In genomic region chr7:130942211-130942964, GRCh38 we compare ENCODE assay signal across 8 cellular contexts.
DNase-seq lines count a peak whose midpoint lies in the region; ATAC-seq and TF ChIP-seq lines count a peak whose summit lies in the region.

No MANE protein-coding gene starts in this region.

- H3K9me3 Mint-ChIP-seq in neural crest cell: no peaks in the 10 kb centered on the region

- H3K4me2 ChIP-seq in OCI-LY3 (ENCODE audit: low read length): peak overlapping the region; percentile 98

- ATAC-seq in GM18519 (IDR thresholded peaks at IDR 0.05; ENCODE audit: low FRiP score, unreplicated experiment) (no peak), GM18868 (IDR thresholded peaks at IDR 0.05; ENCODE audit: unreplicated experiment) (no peak)

- H3K4me3 ChIP-seq in OCI-LY3 (ENCODE audit: low read length) (peak overlapping the region; percentile 83), duodenal mucosa (ENCODE audit: low read depth in 1 of 2, low read length in 2 of 2) (peak overlapping the region; percentile 71 to 82)

- no peaks in the 10 kb centered on the region for H3K36me3 Mint-ChIP-seq in neural crest cell (ENCODE audit: low read depth)

- no peak for TF ChIP-seq CTCF in OCI-LY3 (IDR thresholded peaks at IDR 0.05; ENCODE audit: low read depth, low read length)
- no peak for TF ChIP-seq CTCF in neural crest cell (conservative IDR thresholded peaks at IDR 0.05)

- no peaks in the 10 kb centered on the region for H3K27me3 Mint-ChIP-seq in neural crest cell (ENCODE audit: low read depth)

- H3K79me2 ChIP-seq in OCI-LY3 (ENCODE audit: low read length): peaks cover 100% of the 10 kb centered on the region

- H3K4me1 ChIP-seq in OCI-LY3 (ENCODE audit: low read length) (peaks cover 95% of the 10 kb centered on the region), duodenal mucosa (ENCODE audit: control insufficient read depth in 1 of 2, insufficient read depth in 2 of 2, low read length in 2 of 2) (peaks cover 39% of the 10 kb centered on the region in 2 donors)

- no peaks in the 10 kb centered on the region for H3K27me3 ChIP-seq in OCI-LY3 (ENCODE audit: low read depth, low read length)
- H3K27me3 ChIP-seq in duodenal mucosa (ENCODE audit: control insufficient read depth in 1 of 2, insufficient read depth in 2 of 2, low read length in 2 of 2): no peaks in the 10 kb centered on the region

- peak overlapping the region; percentile 61 for H3K27ac Mint-ChIP-seq in neural crest cell (ENCODE audit: unreplicated experiment)

- H3K9ac ChIP-seq in OCI-LY3 (ENCODE audit: low read length) (peak overlapping the region; percentile 76), duodenal mucosa (ENCODE audit: low read depth in 1 of 2, low read length in 2 of 2) (peak overlapping the region; percentile 83 to 90)

- H3K4me3 Mint-ChIP-seq in neural crest cell: peak overlapping the region; percentile 33

- DNase-seq in DMS53 (lab: John Stamatoyannopoulos, UW) (peak; percentile 93), neural crest cell (ENCODE audit: low read depth, low spot score) (no peak), epidermal melanocyte (ENCODE audit: insufficient read length, low spot score) (no peak), middle frontal gyrus (ENCODE audit: extremely low spot score, low spot score) (no peak)

- H2AFZ ChIP-seq in OCI-LY3 (ENCODE audit: low read depth, low read length): no peak overlapping the region

- H3K36me3 ChIP-seq in OCI-LY3 (replicated peaks; ENCODE audit: low read depth, low read length) (peaks cover 68% of the 10 kb centered on the region), duodenal mucosa (ENCODE audit: control insufficient read depth in 1 of 2, insufficient read depth in 2 of 2, low read length in 2 of 2) (no peaks in the 10 kb centered on the region)

- H3K27ac ChIP-seq in OCI-LY3 (ENCODE audit: low read length) (peak overlapping the region; percentile 90), duodenal mucosa (ENCODE audit: low read depth, low read length) (peak overlapping the region; percentile 79)

- H3K4me1 Mint-ChIP-seq in neural crest cell: peaks cover 47% of the 10 kb centered on the region

- no peaks in the 10 kb centered on the region for H3K9me3 ChIP-seq in OCI-LY3 (ENCODE audit: insufficient read depth, low read length)
- no peaks in the 10 kb centered on the region for H3K9me3 ChIP-seq in duodenal mucosa (ENCODE audit: control insufficient read depth in 1 of 2, low read length in 2 of 2)

- H4K20me1 ChIP-seq in OCI-LY3 (ENCODE audit: insufficient read depth, low read length): peaks cover 94% of the 10 kb centered on the region
